1 cellular context compared by ENCODE assay signal in the genomic region with DNA sequence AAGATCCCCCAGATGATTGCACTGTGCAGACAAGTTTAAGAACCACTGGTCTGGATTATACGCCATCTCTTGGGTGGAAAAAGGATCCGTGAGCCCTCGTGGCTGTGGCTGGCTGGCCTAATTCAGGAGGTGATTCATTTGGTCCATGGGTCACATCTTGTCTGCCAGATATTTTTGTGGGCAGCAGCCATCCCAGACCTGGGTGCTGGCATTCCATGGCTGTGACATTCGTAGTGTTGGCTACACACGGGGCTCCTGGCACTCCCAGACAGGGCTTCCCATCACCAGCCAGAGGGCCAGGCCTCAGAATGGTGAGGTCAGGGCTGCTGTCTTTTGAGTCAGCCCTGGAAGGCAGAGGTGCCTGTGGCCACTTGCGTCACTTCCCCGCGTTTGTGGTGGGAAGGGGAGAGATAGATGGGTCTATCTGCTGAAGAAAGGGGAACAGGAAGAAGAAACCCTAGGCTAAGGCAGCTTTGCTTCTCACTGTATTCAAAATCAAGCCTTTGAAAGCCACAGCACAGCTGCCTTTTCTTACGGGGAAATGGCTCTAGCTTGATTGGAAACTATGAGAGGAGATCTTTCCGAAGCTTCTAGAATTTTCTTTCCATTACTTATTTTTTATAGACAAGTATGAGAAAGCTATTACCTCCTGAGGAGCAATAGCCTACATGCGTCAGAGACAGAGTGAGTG.
TF ChIP-seq lines count a peak whose summit lies in the region.

No MANE protein-coding gene starts in this region.

TF ChIP-seq in K562, 482 proteins besides CTCF, POLR2A, EP300 and RAD21 (continued from another document and continues in another):
- no peak for TF ChIP-seq ZNF445 (CRISPR knock-in tag; IDR thresholded peaks at IDR 0.05; ENCODE audit: low read depth)
- TF ChIP-seq, protein P1, sequence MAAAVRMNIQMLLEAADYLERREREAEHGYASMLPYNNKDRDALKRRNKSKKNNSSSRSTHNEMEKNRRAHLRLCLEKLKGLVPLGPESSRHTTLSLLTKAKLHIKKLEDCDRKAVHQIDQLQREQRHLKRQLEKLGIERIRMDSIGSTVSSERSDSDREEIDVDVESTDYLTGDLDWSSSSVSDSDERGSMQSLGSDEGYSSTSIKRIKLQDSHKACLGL (CRISPR knock-in tag; IDR thresholded peaks at IDR 0.05; ENCODE audit: borderline replicate concordance, poor library complexity, severe bottlenecking) = no peak
- no peak for TF ChIP-seq HNRNPLL (IDR thresholded peaks at IDR 0.05; ENCODE audit: low read depth, low read length, poor library complexity, severe bottlenecking)
- TF ChIP-seq, protein P2, sequence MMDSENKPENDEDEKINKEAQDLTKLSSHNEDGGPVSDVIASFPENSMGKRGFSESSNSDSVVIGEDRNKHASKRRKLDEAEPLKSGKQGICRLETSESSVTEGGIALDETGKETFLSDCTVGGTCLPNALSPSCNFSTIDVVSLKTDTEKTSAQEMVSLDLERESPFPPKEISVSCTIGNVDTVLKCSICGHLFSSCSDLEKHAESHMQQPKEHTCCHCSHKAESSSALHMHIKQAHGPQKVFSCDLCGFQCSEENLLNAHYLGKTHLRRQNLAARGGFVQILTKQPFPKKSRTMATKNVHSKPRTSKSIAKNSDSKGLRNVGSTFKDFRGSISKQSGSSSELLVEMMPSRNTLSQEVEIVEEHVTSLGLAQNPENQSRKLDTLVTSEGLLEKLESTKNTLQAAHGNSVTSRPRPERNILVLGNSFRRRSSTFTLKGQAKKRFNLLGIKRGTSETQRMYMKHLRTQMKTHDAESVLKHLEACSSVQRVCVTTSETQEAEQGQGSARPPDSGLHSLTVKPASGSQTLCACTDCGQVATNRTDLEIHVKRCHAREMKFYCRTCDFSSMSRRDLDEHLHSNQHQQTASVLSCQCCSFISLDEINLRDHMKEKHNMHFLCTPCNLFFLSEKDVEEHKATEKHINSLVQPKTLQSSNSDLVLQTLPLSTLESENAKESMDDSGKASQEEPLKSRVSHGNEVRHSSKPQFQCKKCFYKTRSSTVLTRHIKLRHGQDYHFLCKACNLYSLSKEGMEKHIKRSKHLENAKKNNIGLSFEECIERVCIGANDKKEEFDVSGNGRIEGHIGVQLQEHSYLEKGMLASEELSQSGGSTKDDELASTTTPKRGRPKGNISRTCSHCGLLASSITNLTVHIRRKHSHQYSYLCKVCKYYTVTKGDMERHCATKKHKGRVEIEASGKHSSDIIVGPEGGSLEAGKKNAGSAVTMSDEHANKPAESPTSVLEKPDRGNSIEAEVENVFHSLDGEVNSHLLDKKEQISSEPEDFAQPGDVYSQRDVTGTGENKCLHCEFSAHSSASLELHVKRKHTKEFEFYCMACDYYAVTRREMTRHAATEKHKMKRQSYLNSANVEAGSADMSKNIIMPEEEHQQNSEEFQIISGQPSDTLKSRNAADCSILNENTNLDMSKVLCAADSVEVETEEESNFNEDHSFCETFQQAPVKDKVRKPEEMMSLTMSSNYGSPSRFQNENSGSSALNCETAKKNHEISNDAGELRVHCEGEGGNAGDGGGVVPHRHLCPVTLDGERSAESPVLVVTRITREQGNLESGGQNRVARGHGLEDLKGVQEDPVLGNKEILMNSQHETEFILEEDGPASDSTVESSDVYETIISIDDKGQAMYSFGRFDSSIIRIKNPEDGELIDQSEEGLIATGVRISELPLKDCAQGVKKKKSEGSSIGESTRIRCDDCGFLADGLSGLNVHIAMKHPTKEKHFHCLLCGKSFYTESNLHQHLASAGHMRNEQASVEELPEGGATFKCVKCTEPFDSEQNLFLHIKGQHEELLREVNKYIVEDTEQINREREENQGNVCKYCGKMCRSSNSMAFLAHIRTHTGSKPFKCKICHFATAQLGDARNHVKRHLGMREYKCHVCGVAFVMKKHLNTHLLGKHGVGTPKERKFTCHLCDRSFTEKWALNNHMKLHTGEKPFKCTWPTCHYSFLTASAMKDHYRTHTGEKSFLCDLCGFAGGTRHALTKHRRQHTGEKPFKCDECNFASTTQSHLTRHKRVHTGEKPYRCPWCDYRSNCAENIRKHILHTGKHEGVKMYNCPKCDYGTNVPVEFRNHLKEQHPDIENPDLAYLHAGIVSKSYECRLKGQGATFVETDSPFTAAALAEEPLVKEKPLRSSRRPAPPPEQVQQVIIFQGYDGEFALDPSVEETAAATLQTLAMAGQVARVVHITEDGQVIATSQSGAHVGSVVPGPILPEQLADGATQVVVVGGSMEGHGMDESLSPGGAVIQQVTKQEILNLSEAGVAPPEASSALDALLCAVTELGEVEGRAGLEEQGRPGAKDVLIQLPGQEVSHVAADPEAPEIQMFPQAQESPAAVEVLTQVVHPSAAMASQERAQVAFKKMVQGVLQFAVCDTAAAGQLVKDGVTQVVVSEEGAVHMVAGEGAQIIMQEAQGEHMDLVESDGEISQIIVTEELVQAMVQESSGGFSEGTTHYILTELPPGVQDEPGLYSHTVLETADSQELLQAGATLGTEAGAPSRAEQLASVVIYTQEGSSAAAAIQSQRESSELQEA (IDR thresholded peaks at IDR 0.05; ENCODE audit: low read depth) = no peak
- TF ChIP-seq TAF15 (IDR thresholded peaks at IDR 0.05; ENCODE audit: low read depth, low read length) = no peak
- TF ChIP-seq ARNT (IDR thresholded peaks at IDR 0.05) = no peak
- peak; percentile 68; the same call in 1 of the 2 replicates for TF ChIP-seq ELF2 (CRISPR knock-in tag; IDR thresholded peaks at IDR 0.05)
- TF ChIP-seq, protein P3, sequence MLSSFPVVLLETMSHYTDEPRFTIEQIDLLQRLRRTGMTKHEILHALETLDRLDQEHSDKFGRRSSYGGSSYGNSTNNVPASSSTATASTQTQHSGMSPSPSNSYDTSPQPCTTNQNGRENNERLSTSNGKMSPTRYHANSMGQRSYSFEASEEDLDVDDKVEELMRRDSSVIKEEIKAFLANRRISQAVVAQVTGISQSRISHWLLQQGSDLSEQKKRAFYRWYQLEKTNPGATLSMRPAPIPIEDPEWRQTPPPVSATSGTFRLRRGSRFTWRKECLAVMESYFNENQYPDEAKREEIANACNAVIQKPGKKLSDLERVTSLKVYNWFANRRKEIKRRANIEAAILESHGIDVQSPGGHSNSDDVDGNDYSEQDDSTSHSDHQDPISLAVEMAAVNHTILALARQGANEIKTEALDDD (IDR thresholded peaks at IDR 0.05) = no peak
- no peak for TF ChIP-seq SNRNP70 (optimal IDR thresholded peaks at IDR 0.05; ENCODE audit: low read depth, low read length)
- TF ChIP-seq, protein P4, sequence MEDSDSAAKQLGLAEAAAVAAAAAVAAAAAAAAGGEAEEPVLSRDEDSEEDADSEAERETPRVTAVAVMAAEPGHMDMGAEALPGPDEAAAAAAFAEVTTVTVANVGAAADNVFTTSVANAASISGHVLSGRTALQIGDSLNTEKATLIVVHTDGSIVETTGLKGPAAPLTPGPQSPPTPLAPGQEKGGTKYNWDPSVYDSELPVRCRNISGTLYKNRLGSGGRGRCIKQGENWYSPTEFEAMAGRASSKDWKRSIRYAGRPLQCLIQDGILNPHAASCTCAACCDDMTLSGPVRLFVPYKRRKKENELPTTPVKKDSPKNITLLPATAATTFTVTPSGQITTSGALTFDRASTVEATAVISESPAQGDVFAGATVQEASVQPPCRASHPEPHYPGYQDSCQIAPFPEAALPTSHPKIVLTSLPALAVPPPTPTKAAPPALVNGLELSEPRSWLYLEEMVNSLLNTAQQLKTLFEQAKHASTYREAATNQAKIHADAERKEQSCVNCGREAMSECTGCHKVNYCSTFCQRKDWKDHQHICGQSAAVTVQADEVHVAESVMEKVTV (CRISPR knock-in tag; IDR thresholded peaks at IDR 0.05) = no peak
- no peak for TF ChIP-seq ATF1 (CRISPR knock-in tag; IDR thresholded peaks at IDR 0.05)
- TF ChIP-seq ATF1 (tag; IDR thresholded peaks at IDR 0.05) = 0 out of 2 replicates have a peak, but pooled peaks have one; percentile 48
- TF ChIP-seq EP400 (IDR thresholded peaks at IDR 0.05) = no peak
- TF ChIP-seq STAT5B (CRISPR knock-in tag; IDR thresholded peaks at IDR 0.05) = no peak
- no peak for TF ChIP-seq TARDBP (IDR thresholded peaks at IDR 0.05)
- TF ChIP-seq, protein P5, sequence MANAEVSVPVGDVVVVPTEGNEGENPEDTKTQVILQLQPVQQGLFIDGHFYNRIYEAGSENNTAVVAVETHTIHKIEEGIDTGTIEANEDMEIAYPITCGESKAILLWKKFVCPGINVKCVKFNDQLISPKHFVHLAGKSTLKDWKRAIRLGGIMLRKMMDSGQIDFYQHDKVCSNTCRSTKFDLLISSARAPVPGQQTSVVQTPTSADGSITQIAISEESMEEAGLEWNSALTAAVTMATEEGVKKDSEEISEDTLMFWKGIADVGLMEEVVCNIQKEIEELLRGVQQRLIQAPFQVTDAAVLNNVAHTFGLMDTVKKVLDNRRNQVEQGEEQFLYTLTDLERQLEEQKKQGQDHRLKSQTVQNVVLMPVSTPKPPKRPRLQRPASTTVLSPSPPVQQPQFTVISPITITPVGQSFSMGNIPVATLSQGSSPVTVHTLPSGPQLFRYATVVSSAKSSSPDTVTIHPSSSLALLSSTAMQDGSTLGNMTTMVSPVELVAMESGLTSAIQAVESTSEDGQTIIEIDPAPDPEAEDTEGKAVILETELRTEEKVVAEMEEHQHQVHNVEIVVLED (CRISPR knock-in tag; IDR thresholded peaks at IDR 0.05) = no peak
- TF ChIP-seq WHSC1 (IDR thresholded peaks at IDR 0.05; ENCODE audit: low read length) = no peak
- 0 out of 2 replicates have a peak, but pooled peaks have one; percentile 21 for TF ChIP-seq MBD2 (IDR thresholded peaks at IDR 0.05; ENCODE audit: borderline replicate concordance, low read depth)
- no peak for TF ChIP-seq ILK (tag; IDR thresholded peaks at IDR 0.05; ENCODE audit: borderline replicate concordance, low read depth)
- no peak for TF ChIP-seq NR4A1 (CRISPR knock-in tag; IDR thresholded peaks at IDR 0.05)
- no peak for TF ChIP-seq NR4A1 (tag; IDR thresholded peaks at IDR 0.05)
- TF ChIP-seq BCL6 (CRISPR knock-in tag; IDR thresholded peaks at IDR 0.05) = no peak
- no peak for TF ChIP-seq TBL1XR1 (IDR thresholded peaks at IDR 0.05; ENCODE audit: low read length in 2 of 2)
- TF ChIP-seq, protein P6, sequence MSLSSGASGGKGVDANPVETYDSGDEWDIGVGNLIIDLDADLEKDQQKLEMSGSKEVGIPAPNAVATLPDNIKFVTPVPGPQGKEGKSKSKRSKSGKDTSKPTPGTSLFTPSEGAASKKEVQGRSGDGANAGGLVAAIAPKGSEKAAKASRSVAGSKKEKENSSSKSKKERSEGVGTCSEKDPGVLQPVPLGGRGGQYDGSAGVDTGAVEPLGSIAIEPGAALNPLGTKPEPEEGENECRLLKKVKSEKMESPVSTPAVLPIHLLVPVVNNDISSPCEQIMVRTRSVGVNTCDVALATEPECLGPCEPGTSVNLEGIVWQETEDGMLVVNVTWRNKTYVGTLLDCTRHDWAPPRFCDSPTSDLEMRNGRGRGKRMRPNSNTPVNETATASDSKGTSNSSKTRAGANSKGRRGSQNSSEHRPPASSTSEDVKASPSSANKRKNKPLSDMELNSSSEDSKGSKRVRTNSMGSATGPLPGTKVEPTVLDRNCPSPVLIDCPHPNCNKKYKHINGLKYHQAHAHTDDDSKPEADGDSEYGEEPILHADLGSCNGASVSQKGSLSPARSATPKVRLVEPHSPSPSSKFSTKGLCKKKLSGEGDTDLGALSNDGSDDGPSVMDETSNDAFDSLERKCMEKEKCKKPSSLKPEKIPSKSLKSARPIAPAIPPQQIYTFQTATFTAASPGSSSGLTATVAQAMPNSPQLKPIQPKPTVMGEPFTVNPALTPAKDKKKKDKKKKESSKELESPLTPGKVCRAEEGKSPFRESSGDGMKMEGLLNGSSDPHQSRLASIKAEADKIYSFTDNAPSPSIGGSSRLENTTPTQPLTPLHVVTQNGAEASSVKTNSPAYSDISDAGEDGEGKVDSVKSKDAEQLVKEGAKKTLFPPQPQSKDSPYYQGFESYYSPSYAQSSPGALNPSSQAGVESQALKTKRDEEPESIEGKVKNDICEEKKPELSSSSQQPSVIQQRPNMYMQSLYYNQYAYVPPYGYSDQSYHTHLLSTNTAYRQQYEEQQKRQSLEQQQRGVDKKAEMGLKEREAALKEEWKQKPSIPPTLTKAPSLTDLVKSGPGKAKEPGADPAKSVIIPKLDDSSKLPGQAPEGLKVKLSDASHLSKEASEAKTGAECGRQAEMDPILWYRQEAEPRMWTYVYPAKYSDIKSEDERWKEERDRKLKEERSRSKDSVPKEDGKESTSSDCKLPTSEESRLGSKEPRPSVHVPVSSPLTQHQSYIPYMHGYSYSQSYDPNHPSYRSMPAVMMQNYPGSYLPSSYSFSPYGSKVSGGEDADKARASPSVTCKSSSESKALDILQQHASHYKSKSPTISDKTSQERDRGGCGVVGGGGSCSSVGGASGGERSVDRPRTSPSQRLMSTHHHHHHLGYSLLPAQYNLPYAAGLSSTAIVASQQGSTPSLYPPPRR (CRISPR knock-in tag; IDR thresholded peaks at IDR 0.05; ENCODE audit: borderline replicate concordance) = no peak
- no peak for TF ChIP-seq POU5F1 (IDR thresholded peaks at IDR 0.05; ENCODE audit: borderline replicate concordance, low read depth, low read length, partially characterized antibody)
- no peak for TF ChIP-seq MIER1 (IDR thresholded peaks at IDR 0.05; ENCODE audit: low read depth)
- no peak for TF ChIP-seq ZNF717 (CRISPR knock-in tag; IDR thresholded peaks at IDR 0.05)
- TF ChIP-seq, protein P7, sequence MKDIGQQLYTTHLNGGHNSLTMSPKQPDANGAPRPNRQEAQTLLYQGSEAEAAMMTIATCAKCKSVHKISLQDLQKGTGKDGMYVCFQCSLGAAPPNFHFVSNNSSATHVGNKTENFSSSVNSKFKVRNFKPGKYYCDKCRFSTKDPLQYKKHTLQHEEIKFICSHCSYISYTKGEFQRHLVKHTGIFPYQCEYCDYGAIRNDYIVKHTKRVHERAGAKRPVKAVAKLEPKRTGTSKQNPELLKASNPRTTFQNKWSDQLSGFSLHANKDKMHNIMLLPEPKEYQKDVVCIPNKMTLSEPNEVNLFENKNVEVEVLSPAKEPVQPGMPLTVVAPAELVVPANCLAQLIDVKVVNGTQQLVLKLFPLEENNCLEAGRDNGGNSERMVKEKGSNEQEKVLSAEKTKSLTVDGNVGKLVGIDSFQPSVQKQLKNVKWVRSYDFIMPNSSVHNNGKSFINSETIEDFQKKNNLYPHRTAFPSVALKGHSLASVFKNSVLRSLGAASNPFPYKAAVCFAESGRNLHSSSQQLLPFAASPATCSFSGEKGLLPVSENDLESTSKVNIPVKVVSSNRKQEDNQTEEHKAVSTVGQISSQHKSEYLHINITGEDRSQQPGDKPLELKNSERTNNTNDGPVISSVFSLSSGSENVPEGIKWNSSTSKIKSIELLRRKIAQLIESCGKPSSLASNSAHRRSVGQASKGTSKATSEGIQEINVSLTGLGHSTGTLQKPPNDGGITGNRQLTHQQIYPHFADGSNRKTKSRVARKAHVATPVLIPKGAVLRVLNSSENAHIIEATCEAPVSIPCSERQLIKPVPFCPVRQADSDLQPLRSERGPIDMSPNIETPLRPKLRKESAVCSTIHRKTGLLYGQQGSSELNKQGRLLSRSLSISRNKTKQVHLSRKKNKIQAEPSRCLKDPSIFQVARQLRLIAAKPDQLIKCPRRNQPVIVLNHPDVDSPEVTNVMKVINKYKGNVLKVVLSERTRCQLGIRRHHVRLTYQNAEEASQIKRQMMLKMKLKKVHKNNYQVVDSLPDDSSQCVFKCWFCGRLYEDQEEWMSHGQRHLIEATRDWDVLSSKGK (CRISPR knock-in tag; IDR thresholded peaks at IDR 0.05) = no peak
